In genomic region chr12:53994691-53995310, GRCh38 we compare ENCODE assay signal across 11 cellular contexts. TPM values are rescaled to one million over a fixed set of nuclear protein-coding genes. Genes with fewer than 3 reads are reported as not detected.
DNase-seq lines count a peak whose midpoint lies in the region; ATAC-seq and TF ChIP-seq lines count a peak whose summit lies in the region.
"Had no signal": no experiment of that assay in that cellular context is flagged by ENCODE, and none has a peak within 500 bp of the region (broad histone marks: within the 10 kb centered on the region; RNA-seq: fewer than 3 reads in every experiment).

No MANE protein-coding gene starts in this region.

- H3K27ac ChIP-seq in breast epithelium (peak overlapping the region; percentile 82 to 91), upper lobe of left lung (no peak overlapping the region)
- H3K27ac ChIP-seq: left lung had no signal

- TF ChIP-seq POLR2A in breast epithelium (IDR thresholded peaks at IDR 0.05) (no peak), lower leg skin (IDR thresholded peaks at IDR 0.05) (no peak), upper lobe of left lung (IDR thresholded peaks at IDR 0.05) (no peak)

- ATAC-seq in WTC11 (no peak; the same call in 1 of the 2 replicates), upper lobe of left lung (ENCODE audit: low FRiP score in 2 of 2) (no peak), HG03135 (IDR thresholded peaks at IDR 0.05; ENCODE audit: unreplicated experiment) (no peak), GM18517 (IDR thresholded peaks at IDR 0.05; ENCODE audit: unreplicated experiment) (no peak)

- H3K4me3 ChIP-seq in breast epithelium (peak overlapping the region; percentile 47 to 71 (median 71)), lower leg skin (ENCODE audit: low read depth, poor library complexity, severe bottlenecking) (peak overlapping the region; percentile 42), upper lobe of left lung (peak overlapping the region in 3 of 4 donors; percentile 44 to 62 (median 48))

- peaks cover 7% of the 10 kb centered on the region for H3K4me1 Mint-ChIP-seq in MCF 10A (ENCODE audit: insufficient read depth, unreplicated experiment)
- H3K4me1 Mint-ChIP-seq in WTC11: peaks cover 37% of the 10 kb centered on the region

- TF ChIP-seq EP300 in upper lobe of left lung (IDR thresholded peaks at IDR 0.05): no peak

- H3K9me3 Mint-ChIP-seq in MCF 10A (ENCODE audit: unreplicated experiment) (no peaks in the 10 kb centered on the region), WTC11 (no peaks in the 10 kb centered on the region)

- no peaks in the 10 kb centered on the region for H3K9me3 ChIP-seq in breast epithelium
- H3K9me3 ChIP-seq in upper lobe of left lung: no peaks in the 10 kb centered on the region
- H3K9me3 ChIP-seq: left lung had no signal

- H3K27me3 Mint-ChIP-seq in MCF 10A (ENCODE audit: insufficient read depth, unreplicated experiment) (peaks cover 7% of the 10 kb centered on the region), WTC11 (ENCODE audit: low read depth) (peaks cover 100% of the 10 kb centered on the region)

- H3K36me3 Mint-ChIP-seq in MCF 10A (ENCODE audit: insufficient read depth, unreplicated experiment) (no peaks in the 10 kb centered on the region), WTC11 (no peaks in the 10 kb centered on the region)

- 2 to 3% methylated on average over 36 of the region's 36 CpGs for WGBS in lower leg skin, 2 donors
- WGBS in upper lobe of left lung, 2 donors: 4 to 6% methylated on average over 25 to 34 of the region's 36 CpGs

- no peak for TF ChIP-seq CTCF in breast epithelium (IDR thresholded peaks at IDR 0.05)
- TF ChIP-seq CTCF in MCF 10A (IDR thresholded peaks at IDR 0.05; ENCODE audit: unreplicated experiment): no peak
- TF ChIP-seq CTCF in WTC11 (IDR thresholded peaks at IDR 0.05): no peak
- no peak for TF ChIP-seq CTCF in lower leg skin (IDR thresholded peaks at IDR 0.05)
- TF ChIP-seq CTCF in upper lobe of left lung (IDR thresholded peaks at IDR 0.05): no peak

- POLR2A ChIA-PET in MCF 10A (lab: Yijun Ruan, JAX): interaction anchor here (0.7 kb wide), 1 partner anchor 149 kb away, joined by 3 read pairs; no protein-coding TSS in a partner anchor
- POLR2A ChIA-PET in WTC11 (lab: Charles Lee): no interaction called here

- H3K4me1 ChIP-seq in breast epithelium (peaks cover 4 to 9% of the 10 kb centered on the region in 2 donors), upper lobe of left lung (peaks cover 22 to 38% (median 31%) of the 10 kb centered on the region in 4 donors)

- H3K4me3 Mint-ChIP-seq in MCF 10A (ENCODE audit: unreplicated experiment) (no peak overlapping the region), WTC11 (peak overlapping the region; percentile 56)

- intact Hi-C loops in breast epithelium (cut with DNase I; ENCODE audit: low total_unique reads): no loop called here
- intact Hi-C loops in MCF 10A (cut with micrococcal nuclease): no loop called here
- intact Hi-C loops in lower leg skin (cut with DNase I; ENCODE audit: low total_unique reads): no loop called here

- peaks cover 3 to 68% of the 10 kb centered on the region in 2 donors for H3K27me3 ChIP-seq in breast epithelium
- H3K27me3 ChIP-seq in upper lobe of left lung: peaks cover 2 to 89% (median 55%) of the 10 kb centered on the region in 4 donors

- BruUV-seq in MCF 10A (replicated peaks; lab: Mats Ljungman, UMichigan): no TSS peak

- CTCF ChIA-PET in MCF 10A (lab: Yijun Ruan, JAX) (interaction anchor here (0.6 kb wide), 1 partner anchor 132 kb away, joined by 3 read pairs; no protein-coding TSS in a partner anchor), WTC11 (lab: Charles Lee) (interaction anchor here (0.6 to 2.1 kb wide), 12 partner anchors 9 to 248 kb away, joined by 3 to 10 read pairs (median 6); partner anchors contain the start of genes HOXC10 and HOXC5)

- no peak overlapping the region for H3K27ac Mint-ChIP-seq in MCF 10A (ENCODE audit: low read depth, unreplicated experiment)
- H3K27ac Mint-ChIP-seq in WTC11: no peak overlapping the region

- DNase-seq in breast epithelium (ENCODE audit: low spot score in 2 of 2) (no peak), MCF 10A (ENCODE audit: unreplicated experiment) (no peak), WTC11 (ENCODE audit: low spot score) (no peak), lower leg skin (ENCODE audit: low spot score in 2 of 2) (no peak), upper lobe of left lung (no peak), NCI-H2081 (lab: John Stamatoyannopoulos, UW) (no peak)
- DNase-seq: DMS53 had no signal

- no peaks in the 10 kb centered on the region for H3K36me3 ChIP-seq in breast epithelium
- no peaks in the 10 kb centered on the region for H3K36me3 ChIP-seq in upper lobe of left lung
- H3K36me3 ChIP-seq: left lung had no signal

TF ChIP-seq in WTC11, 78 proteins besides CTCF, POLR2A, EP300 and RAD21:
- peak; percentile 45; the same call in 1 of the 2 replicates for TF ChIP-seq PRDM15 (CRISPR knock-in tag; IDR thresholded peaks at IDR 0.05)
- no peak for TF ChIP-seq OVOL2 (CRISPR knock-in tag; IDR thresholded peaks at IDR 0.05; ENCODE audit: borderline replicate concordance)
- no peak for TF ChIP-seq SMAD3 (CRISPR knock-in tag; IDR thresholded peaks at IDR 0.05; ENCODE audit: borderline replicate concordance)

RNA-seq across cellular contexts. Expression of gene HOXC9, which starts 5.2 kb away (rescaled TPM):
- total RNA-seq in breast epithelium (10 to 100 TPM in 1 of 3 donors, 1 to 10 TPM in 2; 3.8 to 16.8 (median 4.6) TPM), MCF 10A (2022) (5.2 and 6.0 TPM in 2 replicates), WTC11 (2021) (not detected in 3 replicates), lower leg skin (10 to 100 TPM in 3 of 4 donors, 1 to 10 TPM in 1; 9.6 to 16.8 (median 11.7) TPM), upper lobe of left lung (under 1 TPM in 2 of 6 donors, not detected in 4; 0.17 to 0.23 TPM)
- total RNA-seq: T-helper 2 cell treated with Interferon-gamma antibody and Interleukin-4, amounts not matched to agents 100 ng/mL and 5 ng/mL, for 36 hours had no signal

RNA-seq across cellular contexts. Expression of gene HOXC10, which starts 9.9 kb away (rescaled TPM):
- total RNA-seq in breast epithelium (10 to 100 TPM in 1 of 3 donors, 1 to 10 TPM in 2; 2.0 to 10.9 (median 4.3) TPM), MCF 10A (2022) (not detected in 2 replicates), WTC11 (2021) (0.09 TPM in 1 of 3 replicates, not detected in the others), lower leg skin (10 to 100 TPM; 14.2 to 35.9 (median 23.4) TPM), upper lobe of left lung (not detected)
- total RNA-seq: left lung; T-helper 2 cell treated with Interferon-gamma antibody and Interleukin-4, amounts not matched to agents 100 ng/mL and 5 ng/mL, for 36 hours had no signal

RNA-seq across cellular contexts. Expression of gene HOXC8, which starts 14.0 kb away (rescaled TPM):
- total RNA-seq in breast epithelium (1 to 10 TPM in 2 of 3 donors, under 1 TPM in 1; 0.73 to 5.4 (median 2.0) TPM), MCF 10A (2022) (6.0 and 6.9 TPM in 2 replicates), WTC11 (2021) (not detected in 3 replicates), lower leg skin (1 to 10 TPM; 1.0 to 2.2 (median 1.5) TPM), upper lobe of left lung (not detected)
- total RNA-seq: T-helper 2 cell treated with Interferon-gamma antibody and Interleukin-4, amounts not matched to agents 100 ng/mL and 5 ng/mL, for 36 hours had no signal

RNA-seq across cellular contexts. Expression of gene HOTAIR, which starts 20.0 kb away (rescaled TPM):
- total RNA-seq in breast epithelium (1 to 10 TPM in 1 of 3 donors, under 1 TPM in 1, not detected in 1; 0.73 to 1.3 TPM), MCF 10A (2022) (1.5 and 2.0 TPM in 2 replicates), WTC11 (2021) (not detected in 3 replicates), lower leg skin (10 to 100 TPM in 2 of 4 donors, 1 to 10 TPM in 2; 4.9 to 14.9 (median 9.7) TPM), upper lobe of left lung (not detected)
- total RNA-seq: left lung; T-helper 2 cell treated with Interferon-gamma antibody and Interleukin-4, amounts not matched to agents 100 ng/mL and 5 ng/mL, for 36 hours had no signal

RNA-seq across cellular contexts. Expression of gene HOXC11, which starts 21.9 kb away (rescaled TPM):
- total RNA-seq in breast epithelium (under 1 TPM in 1 of 3 donors, not detected in 2; 0.29 TPM), MCF 10A (2022) (1.2 and 1.6 TPM in 2 replicates), WTC11 (2021) (not detected in 3 replicates), lower leg skin (10 to 100 TPM in 1 of 4 donors, 1 to 10 TPM in 3; 4.9 to 10.7 (median 6.2) TPM), upper lobe of left lung (not detected)
- total RNA-seq: left lung; T-helper 2 cell treated with Interferon-gamma antibody and Interleukin-4, amounts not matched to agents 100 ng/mL and 5 ng/mL, for 36 hours had no signal

Comparison
In these comparisons a context has a peak if more than half of its experiments do, and no peak if none do; other contexts are left out.
1. H3K27ac ChIP-seq: peak in breast epithelium (2 of 2); none in upper lobe of left lung (0 of 4).
2. Peak in every context shown above with its lines, with median percentiles within 50 percentile points of each other: H3K4me3 ChIP-seq.